In the genomic region with DNA sequence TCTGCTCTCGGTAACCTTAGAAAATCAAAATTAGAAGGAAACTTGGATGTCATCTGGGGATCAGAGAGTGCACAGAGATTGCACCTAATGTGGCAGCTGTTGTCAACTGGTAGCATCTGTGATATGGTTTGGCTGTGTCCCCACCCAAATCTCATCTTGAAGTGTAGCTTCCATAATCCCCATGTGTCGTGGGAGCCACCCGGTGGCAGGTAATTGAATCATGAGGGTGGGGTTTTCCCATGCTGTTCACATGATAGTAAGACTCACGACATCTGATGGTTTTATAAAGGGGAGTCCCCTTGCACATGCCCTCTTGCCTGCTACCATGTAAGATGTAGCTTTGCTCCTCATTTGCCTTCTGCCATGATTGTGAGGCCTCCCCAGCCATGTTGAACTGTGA, we compare ENCODE assay signal across 13 cellular contexts.
DNase-seq lines count a peak whose midpoint lies in the region; ATAC-seq and TF ChIP-seq lines count a peak whose summit lies in the region.
"Had no signal": no experiment of that assay in that cellular context is flagged by ENCODE, and none has a peak within 500 bp of the region (broad histone marks: within the 10 kb centered on the region; RNA-seq: fewer than 3 reads in every experiment).

No MANE protein-coding gene starts in this region.

- H3K4me2 ChIP-seq in Karpas-422 (ENCODE audit: low read depth, low read length, poor library complexity, severe bottlenecking) (no peak overlapping the region), neural progenitor cell (no peak overlapping the region)

- H3K36me3 Mint-ChIP-seq in endodermal cell (ENCODE audit: low read depth) (no peaks in the 10 kb centered on the region), neural progenitor cell (no peaks in the 10 kb centered on the region)
- H3K36me3 Mint-ChIP-seq: stimulated activated naive B cell treated with anti-CD40 and anti-IgM and Interleukin-4, amounts not matched to agents 10 μg/mL and 1 μg/mL and 100 μg/mL, for 72 hours had no signal

- H3K4me3 ChIP-seq in Karpas-422 (ENCODE audit: low read length) (no peak overlapping the region), endodermal cell (ENCODE audit: low read length) (no peak overlapping the region), neural progenitor cell (no peak overlapping the region)

- H3K4me3 Mint-ChIP-seq in endodermal cell (no peak overlapping the region), neural progenitor cell (no peak overlapping the region)
- H3K4me3 Mint-ChIP-seq: stimulated activated naive B cell treated with anti-CD40 and anti-IgM and Interleukin-4, amounts not matched to agents 10 μg/mL and 1 μg/mL and 100 μg/mL, for 72 hours had no signal

- no peak for ATAC-seq in GM18870 (IDR thresholded peaks at IDR 0.05; ENCODE audit: unreplicated experiment)
- ATAC-seq in GM21390 (IDR thresholded peaks at IDR 0.05; ENCODE audit: unreplicated experiment) = no peak

- H3K9ac ChIP-seq in Karpas-422 (ENCODE audit: low read length) (no peak overlapping the region), endodermal cell (ENCODE audit: extremely low read depth, low read length, poor library complexity, severe bottlenecking) (no peak overlapping the region), neural progenitor cell (no peak overlapping the region)

- H3K4me1 ChIP-seq in Karpas-422 (ENCODE audit: low read length) (no peaks in the 10 kb centered on the region), endodermal cell (ENCODE audit: control insufficient read depth, insufficient read depth, low read length) (no peaks in the 10 kb centered on the region), neural progenitor cell (peaks cover 9% of the 10 kb centered on the region)
- H3K4me1 ChIP-seq: BE2C had no signal

- 78 to 82% methylated on average over 3 to 4 of the region's 4 CpGs for WGBS in endodermal cell (ENCODE audit: insufficient coverage in 1 of 2, insufficient read length in 1 of 2), 2 experiments

- H3K9me3 Mint-ChIP-seq in endodermal cell (no peaks in the 10 kb centered on the region), neural progenitor cell (no peaks in the 10 kb centered on the region)

- DNase-seq in activated CD4-positive, alpha-beta T cell treated with anti-CD3 and anti-CD28 coated beads for 48 hours = peak; percentile 17
- DNase-seq in activated CD4-positive, alpha-beta T cell treated with anti-CD3 and anti-CD28 coated beads for 1 hour = no peak
- DNase-seq in Karpas-422 (peak; percentile 48), endodermal cell (peak; percentile 74), neural progenitor cell (ENCODE audit: low spot score) (peak; percentile 25)
- no peak for DNase-seq in activated T-cell treated with anti-CD3 and anti-CD28 coated beads, Interleukin-2, amount 50 U/mL, for 1 hour
- DNase-seq: activated CD4-positive, CD25-positive, alpha-beta regulatory T cell; BE2C; brain microvascular endothelial cell; NCI-H526 treated with DMSO at 0.1 percent for 48 hours; stimulated activated naive B cell treated with anti-CD40 and anti-IgM and Interleukin-4, amounts not matched to agents 10 μg/mL and 1 μg/mL and 100 μg/mL, for 72 hours had no signal

- H3K9me3 ChIP-seq in Karpas-422 (ENCODE audit: low read length) (no peaks in the 10 kb centered on the region), endodermal cell (ENCODE audit: control insufficient read depth, low read length) (no peaks in the 10 kb centered on the region), neural progenitor cell (ENCODE audit: low read depth) (no peaks in the 10 kb centered on the region)
- H3K9me3 ChIP-seq: BE2C had no signal

- no peaks in the 10 kb centered on the region for H3K9me2 ChIP-seq in Karpas-422 (replicated peaks; ENCODE audit: insufficient read depth, low read length)

- no peak overlapping the region for H3K27ac ChIP-seq in Karpas-422 (ENCODE audit: low read length)
- H3K27ac ChIP-seq in endodermal cell (ENCODE audit: low read depth, low read length) = no peak overlapping the region
- no peak overlapping the region for H3K27ac ChIP-seq in neural progenitor cell
- H3K27ac ChIP-seq: brain microvascular endothelial cell had no signal

- peak; percentile 54 for TF ChIP-seq CTCF in endodermal cell (conservative IDR thresholded peaks at IDR 0.05)
- TF ChIP-seq CTCF in neural progenitor cell (IDR thresholded peaks at IDR 0.05) = peak; percentile 34

- H3K79me2 ChIP-seq in Karpas-422 (ENCODE audit: low read length) (no peaks in the 10 kb centered on the region), neural progenitor cell (ENCODE audit: low read depth) (no peaks in the 10 kb centered on the region)

- H4K20me1 ChIP-seq in Karpas-422 (ENCODE audit: insufficient read depth, low read depth, low read length) (no peaks in the 10 kb centered on the region), neural progenitor cell (ENCODE audit: low read depth) (no peaks in the 10 kb centered on the region)

- H3K27ac Mint-ChIP-seq in endodermal cell (no peak overlapping the region), neural progenitor cell (no peak overlapping the region)
- H3K27ac Mint-ChIP-seq: stimulated activated naive B cell treated with anti-CD40 and anti-IgM and Interleukin-4, amounts not matched to agents 10 μg/mL and 1 μg/mL and 100 μg/mL, for 72 hours had no signal

- H3F3A ChIP-seq in neural progenitor cell (ENCODE audit: low read depth) = no peaks in the 10 kb centered on the region

- H3K36me3 ChIP-seq in Karpas-422 (ENCODE audit: insufficient read depth, low read length) = no peaks in the 10 kb centered on the region
- H3K36me3 ChIP-seq in endodermal cell (ENCODE audit: control insufficient read depth, insufficient read depth, low read length) = no peaks in the 10 kb centered on the region
- H3K36me3 ChIP-seq in neural progenitor cell = no peaks in the 10 kb centered on the region
- H3K36me3 ChIP-seq: BE2C, brain microvascular endothelial cell had no signal

- H3K27me3 Mint-ChIP-seq in endodermal cell (ENCODE audit: insufficient read depth) = peaks cover 37% of the 10 kb centered on the region
- peaks cover 4% of the 10 kb centered on the region for H3K27me3 Mint-ChIP-seq in neural progenitor cell (ENCODE audit: insufficient read depth, low read depth)

- H2AFZ ChIP-seq in Karpas-422 (ENCODE audit: low read length) = no peak overlapping the region
- no peak overlapping the region for H2AFZ ChIP-seq in neural progenitor cell (replicated peaks)

- H3K27me3 ChIP-seq in Karpas-422 (ENCODE audit: low read length) (no peaks in the 10 kb centered on the region), endodermal cell (ENCODE audit: control insufficient read depth, insufficient read depth, low read length, poor library complexity, severe bottlenecking) (peaks cover 53% of the 10 kb centered on the region), neural progenitor cell (peaks cover 22% of the 10 kb centered on the region)
- H3K27me3 ChIP-seq: BE2C, brain microvascular endothelial cell had no signal

- no peaks in the 10 kb centered on the region for H3K4me1 Mint-ChIP-seq in endodermal cell
- H3K4me1 Mint-ChIP-seq in neural progenitor cell = no peaks in the 10 kb centered on the region
- H3K4me1 Mint-ChIP-seq: stimulated activated naive B cell treated with anti-CD40 and anti-IgM and Interleukin-4, amounts not matched to agents 10 μg/mL and 1 μg/mL and 100 μg/mL, for 72 hours had no signal

Comparison
In these comparisons a context has a peak if more than half of its experiments do, and no peak if none do; other contexts are left out.
1. DNase-seq: peak in activated CD4-positive, alpha-beta T cell treated with anti-CD3 and anti-CD28 coated beads for 48 hours (single experiment), Karpas-422 (single experiment), endodermal cell (single experiment) and neural progenitor cell (single experiment); none in activated CD4-positive, alpha-beta T cell treated with anti-CD3 and anti-CD28 coated beads for 1 hour (single experiment) and activated T-cell treated with anti-CD3 and anti-CD28 coated beads, Interleukin-2, amount 50 U/mL, for 1 hour (single experiment).